ENCODE assay signal across 4 cellular contexts in the genomic region with DNA sequence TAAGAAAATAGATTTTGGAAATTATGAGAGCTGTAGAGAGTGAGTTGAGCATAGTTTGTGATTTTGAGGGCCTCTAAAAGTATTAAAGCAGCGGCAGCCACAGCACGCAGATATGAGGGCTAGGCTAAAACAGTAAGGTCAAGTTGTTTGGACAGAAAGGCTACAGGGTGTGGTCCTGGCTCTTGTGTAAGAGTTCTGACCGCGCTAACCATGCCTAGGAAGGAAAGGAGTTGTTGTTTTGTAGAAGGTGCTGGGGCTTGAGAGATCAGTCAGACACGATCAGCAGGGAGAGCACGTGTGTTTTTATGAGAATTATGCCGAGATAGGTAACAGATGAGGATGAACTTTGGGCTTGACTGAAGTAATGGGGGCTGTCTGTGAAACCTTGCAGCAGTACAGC. TPM values are rescaled to one million over a fixed set of nuclear protein-coding genes. Genes with fewer than 3 reads are reported as not detected.
"Had no signal": no experiment of that assay in that cellular context is flagged by ENCODE, and none has a peak within 500 bp of the region (broad histone marks: within the 10 kb centered on the region; RNA-seq: fewer than 3 reads in every experiment).

No MANE protein-coding gene starts in this region.

RNA-seq across cellular contexts. Expression of a gene that starts 29.3 kb away (rescaled TPM):
- total RNA-seq: activated T-helper 1 cell treated with anti-CD3 and anti-CD28 coated beads, Interleukin-12 subunit alpha, Interleukin-12 subunit beta, Interleukin-2, Interleukin-4 antibody, amounts not matched to agents 30 ng/mL and 10 ng/mL and 1 ng/mL, durations not matched to agents 14 hours and 24 hours and 36 hours; SJSA1 had no signal
- polyA plus RNA-seq: cardiac muscle cell had no signal

RNA-seq across cellular contexts. Expression of a gene that starts 42.6 kb away (rescaled TPM):
- total RNA-seq: PC-3, SJSA1 had no signal
